ENCODE assay signal across 30 cellular contexts in the genomic region with DNA sequence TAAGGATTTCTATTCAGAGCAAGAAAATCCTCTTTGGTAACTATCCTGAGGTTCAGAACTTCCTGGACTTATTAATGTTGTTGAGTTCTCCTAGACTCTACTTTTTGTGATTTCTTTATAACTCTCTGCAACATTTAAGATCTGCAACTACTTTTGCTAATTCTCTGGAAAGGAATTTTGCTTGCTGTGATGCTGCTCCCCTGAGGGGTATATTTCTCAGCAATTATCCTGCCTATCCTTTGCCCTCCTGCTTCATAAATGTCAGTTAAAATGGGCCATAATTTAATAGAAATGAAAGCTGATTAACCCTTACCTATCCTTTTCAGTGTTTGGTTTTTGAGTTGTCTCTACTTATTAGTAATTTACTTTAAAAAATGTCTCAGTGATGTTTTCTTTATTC.
"Had no signal": no experiment of that assay in that cellular context is flagged by ENCODE, and none has a peak within 500 bp of the region (broad histone marks: within the 10 kb centered on the region; RNA-seq: fewer than 3 reads in every experiment).

No MANE protein-coding gene starts in this region.

- H3K27me3 ChIP-seq: brain microvascular endothelial cell, dorsolateral prefrontal cortex had no signal

- H3K27ac ChIP-seq: brain microvascular endothelial cell, coronary artery, dorsolateral prefrontal cortex, WERI-Rb-1 had no signal

- DNase-seq: activated B cell treated with CpG ODN at 0.5 μM for 24 hours; activated CD4-positive, alpha-beta T cell treated with anti-CD3 and anti-CD28 coated beads for 48 hours; activated CD4-positive, alpha-beta T cell treated with anti-CD3 and anti-CD28 coated beads, Interleukin-2, amount 50 U/mL, for 1 hour; activated CD4-positive, alpha-beta T cell treated with anti-CD3 and anti-CD28 coated beads, Interleukin-2, amount 50 U/mL, for 48 hours; activated CD8-positive, alpha-beta memory T cell treated with anti-CD3 and anti-CD28 coated beads for 24 hours; activated CD8-positive, alpha-beta T cell treated with anti-CD3 and anti-CD28 coated beads for 36 hours; activated effector memory CD4-positive, alpha-beta T cell treated with Interleukin-2 at 50 U/mL for 16 hours; activated gamma-delta T cell treated with Interleukin-2 at 50 U/mL for 16 hours; activated naive CD4-positive, alpha-beta T cell treated with anti-CD3 and anti-CD28 coated beads, Interleukin-2, amount 50 U/mL, for 16 hours; activated naive CD4-positive, alpha-beta T cell treated with Interleukin-2 at 50 U/mL for 16 hours; activated T-cell treated with anti-CD3 and anti-CD28 coated beads, Interleukin-2, amount 50 U/mL, for 4 hours; amniotic stem cell; anterior cingulate cortex; brain microvascular endothelial cell; dorsolateral prefrontal cortex; effector memory CD4-positive, alpha-beta T cell; endodermal cell; foreskin fibroblast; head of caudate nucleus; T-helper 17 cell; T1000 had no signal

- H3K9me3 Mint-ChIP-seq: activated CD8-positive, alpha-beta T cell treated with anti-CD3 and anti-CD28 coated beads for 36 hours; activated T-cell treated with anti-CD3 and anti-CD28 coated beads, Interleukin-2, amount 50 U/mL, for 4 hours had no signal

- H3K4me3 Mint-ChIP-seq: activated B cell treated with CpG ODN at 0.5 μM for 24 hours; activated CD8-positive, alpha-beta T cell treated with anti-CD3 and anti-CD28 coated beads for 36 hours; activated naive CD8-positive, alpha-beta T cell; activated T-cell treated with anti-CD3 and anti-CD28 coated beads, Interleukin-2, amount 50 U/mL, for 4 hours; activated T-helper 17 cell treated with anti-CD3 and anti-CD28 coated beads, Interleukin-2, amount 50 U/mL, for 72 hours; central memory CD8-positive, alpha-beta T cell; dendritic cell treated with granulocyte-macrophage colony-stimulating factor and Interleukin-4, amounts not matched to agents 40 ng/mL and 50 ng/mL, for 4 days; endodermal cell; T-helper 17 cell; T-helper 2 cell treated with Interferon-gamma antibody and Interleukin-4, amounts not matched to agents 5 μg/mL and 100 μg/mL, for 36 hours had no signal

- H3K4me3 ChIP-seq: coronary artery, dorsolateral prefrontal cortex had no signal

- H3K27me3 Mint-ChIP-seq: activated B cell treated with CpG ODN at 0.5 μM for 24 hours; activated CD8-positive, alpha-beta T cell treated with anti-CD3 and anti-CD28 coated beads for 36 hours; activated naive CD8-positive, alpha-beta T cell; activated T-helper 17 cell treated with anti-CD3 and anti-CD28 coated beads, Interleukin-2, amount 50 U/mL, for 72 hours; central memory CD8-positive, alpha-beta T cell; dendritic cell treated with granulocyte-macrophage colony-stimulating factor and Interleukin-4, amounts not matched to agents 40 ng/mL and 50 ng/mL, for 4 days; T-helper 17 cell had no signal

- H3K36me3 Mint-ChIP-seq: activated naive CD8-positive, alpha-beta T cell had no signal

- H3K27ac Mint-ChIP-seq: activated B cell treated with CpG ODN at 0.5 μM for 24 hours; activated CD8-positive, alpha-beta T cell treated with anti-CD3 and anti-CD28 coated beads for 36 hours; activated naive CD8-positive, alpha-beta T cell; activated T-helper 17 cell treated with anti-CD3 and anti-CD28 coated beads, Interleukin-2, amount 50 U/mL, for 72 hours; dendritic cell treated with granulocyte-macrophage colony-stimulating factor and Interleukin-4, amounts not matched to agents 40 ng/mL and 50 ng/mL, for 4 days; endodermal cell; T-helper 17 cell; T-helper 2 cell treated with Interferon-gamma antibody and Interleukin-4, amounts not matched to agents 5 μg/mL and 100 μg/mL, for 36 hours had no signal

- ATAC-seq: activated CD4-positive, CD25-positive, alpha-beta regulatory T cell treated with anti-CD3 and anti-CD28 coated beads, Interleukin-2, amount 50 U/mL, for 24 hours; activated CD8-positive, alpha-beta T cell treated with anti-CD3 and anti-CD28 coated beads for 36 hours; activated T-cell treated with anti-CD3 and anti-CD28 coated beads, Interleukin-2, amount 50 U/mL, for 4 hours; activated T-helper 17 cell treated with anti-CD3 and anti-CD28 coated beads, Interleukin-2, amount 50 U/mL, for 72 hours; esophagus mucosa; T-helper 17 cell had no signal

- H3K4me1 Mint-ChIP-seq: activated B cell treated with CpG ODN at 0.5 μM for 24 hours; activated T-helper 17 cell treated with anti-CD3 and anti-CD28 coated beads, Interleukin-2, amount 50 U/mL, for 72 hours; central memory CD8-positive, alpha-beta T cell; endodermal cell; T-helper 17 cell had no signal

- H3K36me3 ChIP-seq: brain microvascular endothelial cell, WERI-Rb-1 had no signal
